Comparison of ENCODE assay signal across 1 cellular context in the genomic region with DNA sequence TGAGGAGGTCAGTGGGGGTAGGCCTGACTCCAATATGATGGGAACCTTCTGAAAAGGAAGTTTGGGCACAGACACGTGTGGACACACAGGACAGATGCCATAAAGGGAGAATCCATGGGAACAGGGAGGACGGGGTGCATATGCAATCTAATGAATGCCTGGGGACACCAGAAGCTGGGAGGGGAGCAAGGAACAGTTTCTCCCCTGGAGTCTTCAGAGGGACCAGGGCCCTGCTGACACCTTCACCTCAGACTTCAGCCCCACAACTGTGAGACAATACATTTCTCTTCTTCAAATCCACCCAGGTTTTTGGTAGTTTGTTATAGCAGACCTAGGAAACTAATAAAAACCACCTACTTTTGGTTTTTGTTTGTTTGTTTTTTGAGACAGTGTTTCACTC.
TF ChIP-seq lines count a peak whose summit lies in the region.

No MANE protein-coding gene starts in this region.

TF ChIP-seq in GM12878, 131 proteins besides CTCF, POLR2A, EP300 and RAD21:
- no peak for TF ChIP-seq MXI1 (IDR thresholded peaks at IDR 0.05; ENCODE audit: low read depth, low read length)
- TF ChIP-seq TCF3 (IDR thresholded peaks at IDR 0.05; ENCODE audit: borderline replicate concordance, insufficient read depth, low read depth, low read length), result no peak
- TF ChIP-seq CEBPB (IDR thresholded peaks at IDR 0.05; ENCODE audit: borderline replicate concordance in 1 of 2, low read depth in 2 of 2, low read length in 2 of 2), result no peak
- no peak for TF ChIP-seq ZNF622 (IDR thresholded peaks at IDR 0.05)
- no peak for TF ChIP-seq YY1 (IDR thresholded peaks at IDR 0.05; ENCODE audit: low read depth, low read length)
- no peak for TF ChIP-seq IKZF2 (IDR thresholded peaks at IDR 0.05)
- TF ChIP-seq RB1 (IDR thresholded peaks at IDR 0.05; ENCODE audit: borderline replicate concordance), result no peak
- TF ChIP-seq IRF4 (IDR thresholded peaks at IDR 0.05; ENCODE audit: low read depth, low read length), result no peak
- TF ChIP-seq ZNF274 (IDR thresholded peaks at IDR 0.05; ENCODE audit: insufficient read depth, insufficient read length), result no peak
- TF ChIP-seq, protein P1, sequence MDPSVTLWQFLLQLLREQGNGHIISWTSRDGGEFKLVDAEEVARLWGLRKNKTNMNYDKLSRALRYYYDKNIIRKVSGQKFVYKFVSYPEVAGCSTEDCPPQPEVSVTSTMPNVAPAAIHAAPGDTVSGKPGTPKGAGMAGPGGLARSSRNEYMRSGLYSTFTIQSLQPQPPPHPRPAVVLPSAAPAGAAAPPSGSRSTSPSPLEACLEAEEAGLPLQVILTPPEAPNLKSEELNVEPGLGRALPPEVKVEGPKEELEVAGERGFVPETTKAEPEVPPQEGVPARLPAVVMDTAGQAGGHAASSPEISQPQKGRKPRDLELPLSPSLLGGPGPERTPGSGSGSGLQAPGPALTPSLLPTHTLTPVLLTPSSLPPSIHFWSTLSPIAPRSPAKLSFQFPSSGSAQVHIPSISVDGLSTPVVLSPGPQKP (IDR thresholded peaks at IDR 0.05; ENCODE audit: low read depth, low read length), result no peak
- no peak for TF ChIP-seq STAT3 (IDR thresholded peaks at IDR 0.05; ENCODE audit: low read depth, low read length)
- TF ChIP-seq ZNF217 (IDR thresholded peaks at IDR 0.05), result no peak
- TF ChIP-seq SREBF1 (IDR thresholded peaks at IDR 0.05; ENCODE audit: low read length), result no peak
- no peak for TF ChIP-seq ZNF24 (IDR thresholded peaks at IDR 0.05)
- TF ChIP-seq ZZZ3 (IDR thresholded peaks at IDR 0.05; ENCODE audit: control insufficient read depth, insufficient read length, low read depth), result no peak
- TF ChIP-seq, protein P2, sequence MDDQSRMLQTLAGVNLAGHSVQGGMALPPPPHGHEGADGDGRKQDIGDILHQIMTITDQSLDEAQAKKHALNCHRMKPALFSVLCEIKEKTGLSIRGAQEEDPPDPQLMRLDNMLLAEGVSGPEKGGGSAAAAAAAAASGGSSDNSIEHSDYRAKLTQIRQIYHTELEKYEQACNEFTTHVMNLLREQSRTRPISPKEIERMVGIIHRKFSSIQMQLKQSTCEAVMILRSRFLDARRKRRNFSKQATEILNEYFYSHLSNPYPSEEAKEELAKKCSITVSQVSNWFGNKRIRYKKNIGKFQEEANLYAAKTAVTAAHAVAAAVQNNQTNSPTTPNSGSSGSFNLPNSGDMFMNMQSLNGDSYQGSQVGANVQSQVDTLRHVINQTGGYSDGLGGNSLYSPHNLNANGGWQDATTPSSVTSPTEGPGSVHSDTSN (IDR thresholded peaks at IDR 0.05; ENCODE audit: insufficient replicate concordance, low read depth, low read length), result no peak
